In genomic region chr22:28885939-28886338, GRCh38 we compare ENCODE assay signal across 1 cellular context.
A peak's percentile ranks its signal among the peaks of the same experiment; 100 is the strongest.
TF ChIP-seq lines count a peak whose summit lies in the region.

No MANE protein-coding gene starts in this region.

TF ChIP-seq in HepG2, 621 proteins besides CTCF, POLR2A, EP300 and RAD21 (continued from another document and continues in another):
- TF ChIP-seq SOX6 (IDR thresholded peaks at IDR 0.05) = no peak
- peak; percentile 63 for TF ChIP-seq SOX6 (CRISPR knock-in tag; IDR thresholded peaks at IDR 0.05)
- TF ChIP-seq TCF7 (IDR thresholded peaks at IDR 0.05; ENCODE audit: low read depth) = peak; percentile 43
- TF ChIP-seq ZNF331 (CRISPR knock-in tag; IDR thresholded peaks at IDR 0.05) = 0 out of 2 replicates have a peak, but pooled peaks have one; percentile 14
- no peak for TF ChIP-seq LCORL (IDR thresholded peaks at IDR 0.05)
- 0 out of 2 replicates have a peak, but pooled peaks have one; percentile 29 for TF ChIP-seq LCORL (CRISPR knock-in tag; IDR thresholded peaks at IDR 0.05)
- TF ChIP-seq, protein P1, sequence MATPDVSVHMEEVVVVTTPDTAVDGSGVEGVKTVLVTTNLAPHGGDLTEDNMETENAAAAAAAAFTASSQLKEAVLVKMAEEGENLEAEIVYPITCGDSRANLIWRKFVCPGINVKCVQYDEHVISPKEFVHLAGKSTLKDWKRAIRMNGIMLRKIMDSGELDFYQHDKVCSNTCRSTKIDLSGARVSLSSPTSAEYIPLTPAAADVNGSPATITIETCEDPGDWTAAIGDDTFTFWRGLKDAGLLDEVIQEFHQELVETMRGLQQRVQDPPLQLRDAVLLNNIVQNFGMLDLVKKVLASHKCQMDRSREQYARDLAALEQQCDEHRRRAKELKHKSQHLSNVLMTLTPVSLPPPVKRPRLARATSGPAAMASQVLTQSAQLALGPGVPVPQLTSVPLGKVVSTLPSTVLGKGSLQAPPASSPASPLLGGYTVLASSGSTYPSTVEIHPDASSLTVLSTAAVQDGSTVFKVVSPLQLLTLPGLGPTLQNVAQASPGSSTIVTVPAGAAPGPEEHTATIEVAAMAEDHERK (CRISPR knock-in tag; IDR thresholded peaks at IDR 0.05; ENCODE audit: low read depth) = no peak
- 0 out of 2 replicates have a peak, but pooled peaks have one; percentile 8 for TF ChIP-seq ZMYM4 (CRISPR knock-in tag; IDR thresholded peaks at IDR 0.05)
- TF ChIP-seq, protein P2, sequence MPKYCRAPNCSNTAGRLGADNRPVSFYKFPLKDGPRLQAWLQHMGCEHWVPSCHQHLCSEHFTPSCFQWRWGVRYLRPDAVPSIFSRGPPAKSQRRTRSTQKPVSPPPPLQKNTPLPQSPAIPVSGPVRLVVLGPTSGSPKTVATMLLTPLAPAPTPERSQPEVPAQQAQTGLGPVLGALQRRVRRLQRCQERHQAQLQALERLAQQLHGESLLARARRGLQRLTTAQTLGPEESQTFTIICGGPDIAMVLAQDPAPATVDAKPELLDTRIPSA (CRISPR knock-in tag; IDR thresholded peaks at IDR 0.05; ENCODE audit: borderline replicate concordance) = no peak
- TF ChIP-seq POGZ (CRISPR knock-in tag; IDR thresholded peaks at IDR 0.05) = 0 out of 2 replicates have a peak, but pooled peaks have one; percentile 30
- 0 out of 2 replicates have a peak, but pooled peaks have one; percentile 24 for TF ChIP-seq KAT8 (CRISPR knock-in tag; IDR thresholded peaks at IDR 0.05)
- TF ChIP-seq GATA4 (IDR thresholded peaks at IDR 0.05; ENCODE audit: borderline replicate concordance, low read depth) = peak; percentile 28; the same call in 1 of the 2 replicates
- TF ChIP-seq RNF2 (conservative IDR thresholded peaks at IDR 0.05; ENCODE audit: low read depth) = no peak
- 0 out of 2 replicates have a peak, but pooled peaks have one; percentile 14 for TF ChIP-seq NR2F6 (IDR thresholded peaks at IDR 0.05)
- peak; percentile 43; the same call in 1 of the 2 replicates for TF ChIP-seq NR2F6 (CRISPR knock-in tag; IDR thresholded peaks at IDR 0.05)
- peak; percentile 45; the same call in 1 of the 2 replicates for TF ChIP-seq ZNF292 (CRISPR knock-in tag; IDR thresholded peaks at IDR 0.05; ENCODE audit: borderline replicate concordance, low read depth)
- no peak for TF ChIP-seq ZNF557 (CRISPR knock-in tag; IDR thresholded peaks at IDR 0.05)
- peak; percentile 35; the same call in 1 of the 2 replicates for TF ChIP-seq ARID4A (CRISPR knock-in tag; IDR thresholded peaks at IDR 0.05; ENCODE audit: borderline replicate concordance)
- TF ChIP-seq BCL6 (CRISPR knock-in tag; IDR thresholded peaks at IDR 0.05) = peak; percentile 74
- peak; percentile 95 for TF ChIP-seq SAP130 (CRISPR knock-in tag; IDR thresholded peaks at IDR 0.05; ENCODE audit: low read depth)
- TF ChIP-seq, protein P3, sequence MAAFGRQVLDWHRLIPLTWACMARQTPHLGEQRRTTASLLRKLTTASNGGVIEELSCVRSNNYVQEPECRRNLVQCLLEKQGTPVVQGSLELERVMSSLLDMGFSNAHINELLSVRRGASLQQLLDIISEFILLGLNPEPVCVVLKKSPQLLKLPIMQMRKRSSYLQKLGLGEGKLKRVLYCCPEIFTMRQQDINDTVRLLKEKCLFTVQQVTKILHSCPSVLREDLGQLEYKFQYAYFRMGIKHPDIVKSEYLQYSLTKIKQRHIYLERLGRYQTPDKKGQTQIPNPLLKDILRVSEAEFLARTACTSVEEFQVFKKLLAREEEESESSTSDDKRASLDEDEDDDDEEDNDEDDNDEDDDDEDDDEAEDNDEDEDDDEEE (CRISPR knock-in tag; IDR thresholded peaks at IDR 0.05) = no peak
- TF ChIP-seq HNRNPLL (IDR thresholded peaks at IDR 0.05; ENCODE audit: low read depth, low read length, poor library complexity, severe bottlenecking) = no peak
- TF ChIP-seq HDAC1 (CRISPR knock-in tag; IDR thresholded peaks at IDR 0.05) = peak; percentile 42; the same call in 1 of the 2 replicates
- TF ChIP-seq, protein P4, sequence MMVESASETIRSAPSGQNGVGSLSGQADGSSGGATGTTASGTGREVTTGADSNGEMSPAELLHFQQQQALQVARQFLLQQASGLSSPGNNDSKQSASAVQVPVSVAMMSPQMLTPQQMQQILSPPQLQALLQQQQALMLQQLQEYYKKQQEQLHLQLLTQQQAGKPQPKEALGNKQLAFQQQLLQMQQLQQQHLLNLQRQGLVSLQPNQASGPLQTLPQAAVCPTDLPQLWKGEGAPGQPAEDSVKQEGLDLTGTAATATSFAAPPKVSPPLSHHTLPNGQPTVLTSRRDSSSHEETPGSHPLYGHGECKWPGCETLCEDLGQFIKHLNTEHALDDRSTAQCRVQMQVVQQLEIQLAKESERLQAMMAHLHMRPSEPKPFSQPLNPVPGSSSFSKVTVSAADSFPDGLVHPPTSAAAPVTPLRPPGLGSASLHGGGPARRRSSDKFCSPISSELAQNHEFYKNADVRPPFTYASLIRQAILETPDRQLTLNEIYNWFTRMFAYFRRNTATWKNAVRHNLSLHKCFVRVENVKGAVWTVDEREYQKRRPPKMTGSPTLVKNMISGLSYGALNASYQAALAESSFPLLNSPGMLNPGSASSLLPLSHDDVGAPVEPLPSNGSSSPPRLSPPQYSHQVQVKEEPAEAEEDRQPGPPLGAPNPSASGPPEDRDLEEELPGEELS (CRISPR knock-in tag; IDR thresholded peaks at IDR 0.05) = peak; percentile 38; the same call in 1 of the 2 replicates
- TF ChIP-seq ELF3 (CRISPR knock-in tag; IDR thresholded peaks at IDR 0.05) = peak; percentile 12; the same call in 1 of the 2 replicates
- peak; percentile 64; the same call in 1 of the 2 replicates for TF ChIP-seq RBFOX2 (IDR thresholded peaks at IDR 0.05; ENCODE audit: low read depth, low read length)
- TF ChIP-seq MLLT10 (CRISPR knock-in tag; IDR thresholded peaks at IDR 0.05) = 0 out of 2 replicates have a peak, but pooled peaks have one; percentile 25
- peak; percentile 65 for TF ChIP-seq POLR2G (IDR thresholded peaks at IDR 0.05; ENCODE audit: low read depth, low read length)
- no peak for TF ChIP-seq SOX13 (IDR thresholded peaks at IDR 0.05)
- TF ChIP-seq SOX13 (CRISPR knock-in tag; conservative IDR thresholded peaks at IDR 0.05 in 1 of 2, IDR thresholded peaks at IDR 0.05 in 1 of 2) = peak in 1 of 2 experiments; percentile 68; a peak in 2 of 4 replicates
- no peak for TF ChIP-seq KLF16 (CRISPR knock-in tag; IDR thresholded peaks at IDR 0.05)
- TF ChIP-seq STAG1 (CRISPR knock-in tag; IDR thresholded peaks at IDR 0.05) = peak; percentile 57
- peak; percentile 67; the same call in 1 of the 2 replicates for TF ChIP-seq HDAC2 (CRISPR knock-in tag; IDR thresholded peaks at IDR 0.05)
- TF ChIP-seq ZNF710 (CRISPR knock-in tag; IDR thresholded peaks at IDR 0.05; ENCODE audit: borderline replicate concordance) = 0 out of 2 replicates have a peak, but pooled peaks have one; percentile 42
- 0 out of 2 replicates have a peak, but pooled peaks have one; percentile 17 for TF ChIP-seq CEBPG (CRISPR knock-in tag; IDR thresholded peaks at IDR 0.05)
- peak; percentile 66; the same call in 1 of the 3 replicates for TF ChIP-seq MXI1 (IDR thresholded peaks at IDR 0.05; ENCODE audit: borderline replicate concordance, low read depth, low read length)
- peak; percentile 32; the same call in 1 of the 2 replicates for TF ChIP-seq FOXO1 (CRISPR knock-in tag; IDR thresholded peaks at IDR 0.05)
- peak; percentile 54 for TF ChIP-seq MAX (IDR thresholded peaks at IDR 0.05)
- TF ChIP-seq SMC3 (IDR thresholded peaks at IDR 0.05; ENCODE audit: low read length) = peak; percentile 25; the same call in 1 of the 2 replicates
- TF ChIP-seq TAF1 (CRISPR knock-in tag; IDR thresholded peaks at IDR 0.05) = peak; percentile 39; the same call in 1 of the 2 replicates
- TF ChIP-seq, protein P5, sequence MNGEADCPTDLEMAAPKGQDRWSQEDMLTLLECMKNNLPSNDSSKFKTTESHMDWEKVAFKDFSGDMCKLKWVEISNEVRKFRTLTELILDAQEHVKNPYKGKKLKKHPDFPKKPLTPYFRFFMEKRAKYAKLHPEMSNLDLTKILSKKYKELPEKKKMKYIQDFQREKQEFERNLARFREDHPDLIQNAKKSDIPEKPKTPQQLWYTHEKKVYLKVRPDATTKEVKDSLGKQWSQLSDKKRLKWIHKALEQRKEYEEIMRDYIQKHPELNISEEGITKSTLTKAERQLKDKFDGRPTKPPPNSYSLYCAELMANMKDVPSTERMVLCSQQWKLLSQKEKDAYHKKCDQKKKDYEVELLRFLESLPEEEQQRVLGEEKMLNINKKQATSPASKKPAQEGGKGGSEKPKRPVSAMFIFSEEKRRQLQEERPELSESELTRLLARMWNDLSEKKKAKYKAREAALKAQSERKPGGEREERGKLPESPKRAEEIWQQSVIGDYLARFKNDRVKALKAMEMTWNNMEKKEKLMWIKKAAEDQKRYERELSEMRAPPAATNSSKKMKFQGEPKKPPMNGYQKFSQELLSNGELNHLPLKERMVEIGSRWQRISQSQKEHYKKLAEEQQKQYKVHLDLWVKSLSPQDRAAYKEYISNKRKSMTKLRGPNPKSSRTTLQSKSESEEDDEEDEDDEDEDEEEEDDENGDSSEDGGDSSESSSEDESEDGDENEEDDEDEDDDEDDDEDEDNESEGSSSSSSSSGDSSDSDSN (CRISPR knock-in tag; IDR thresholded peaks at IDR 0.05) = no peak
- TF ChIP-seq, protein P6, sequence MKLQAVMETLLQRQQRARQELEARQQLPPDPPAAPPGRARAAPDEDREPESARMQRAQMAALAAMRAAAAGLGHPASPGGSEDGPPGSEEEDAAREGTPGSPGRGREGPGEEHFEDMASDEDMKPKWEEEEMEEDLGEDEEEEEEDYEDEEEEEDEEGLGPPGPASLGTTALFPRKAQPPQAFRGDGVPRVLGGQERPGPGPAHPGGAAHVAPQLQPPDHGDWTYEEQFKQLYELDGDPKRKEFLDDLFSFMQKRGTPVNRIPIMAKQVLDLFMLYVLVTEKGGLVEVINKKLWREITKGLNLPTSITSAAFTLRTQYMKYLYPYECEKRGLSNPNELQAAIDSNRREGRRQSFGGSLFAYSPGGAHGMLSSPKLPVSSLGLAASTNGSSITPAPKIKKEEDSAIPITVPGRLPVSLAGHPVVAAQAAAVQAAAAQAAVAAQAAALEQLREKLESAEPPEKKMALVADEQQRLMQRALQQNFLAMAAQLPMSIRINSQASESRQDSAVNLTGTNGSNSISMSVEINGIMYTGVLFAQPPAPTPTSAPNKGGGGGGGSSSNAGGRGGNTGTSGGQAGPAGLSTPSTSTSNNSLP (IDR thresholded peaks at IDR 0.05; ENCODE audit: low read depth, low read length) = peak; percentile 57; the same call in 1 of the 2 replicates
- TF ChIP-seq KAT7 (CRISPR knock-in tag; IDR thresholded peaks at IDR 0.05; ENCODE audit: borderline replicate concordance) = peak; percentile 23; the same call in 1 of the 2 replicates
- TF ChIP-seq TARDBP (CRISPR knock-in tag; IDR thresholded peaks at IDR 0.05) = peak; percentile 33; the same call in 1 of the 2 replicates
- TF ChIP-seq CSRNP1 (CRISPR knock-in tag; IDR thresholded peaks at IDR 0.05) = no peak
